ENCODE assay signal across 25 cellular contexts in genomic region chr3:118736107-118736506, GRCh38.
"Had no signal": no experiment of that assay in that cellular context is flagged by ENCODE, and none has a peak within 500 bp of the region (broad histone marks: within the 10 kb centered on the region; RNA-seq: fewer than 3 reads in every experiment).

No MANE protein-coding gene starts in this region.

- H3K27ac Mint-ChIP-seq: activated CD8-positive, alpha-beta T cell treated with anti-CD3 and anti-CD28 coated beads, Interleukin-2, amount 10 ng/mL, durations not matched to agents 7 days and 5 days; activated naive CD4-positive, alpha-beta T cell treated with anti-CD3 and anti-CD28 coated beads, Interleukin-2, amount 50 U/mL, for 24 hours; activated T-helper 1 cell treated with anti-CD3 and anti-CD28 coated beads, Interleukin-12 subunit alpha, Interleukin-12 subunit beta, Interleukin-2, Interleukin-4 antibody, amounts not matched to agents 30 ng/mL and 10 ng/mL and 1 ng/mL, durations not matched to agents 14 hours and 24 hours and 36 hours; T-helper 1 cell treated with Interleukin-12 subunit alpha and Interleukin-12 subunit beta and Interleukin-4 antibody, amounts not matched to agents 30 μg/mL and 1 μg/mL, for 36 hours; WTC11 had no signal

- H3K9me3 Mint-ChIP-seq: activated naive CD4-positive, alpha-beta T cell treated with anti-CD3 and anti-CD28 coated beads, Interleukin-2, amount 50 U/mL, for 24 hours; T-helper 1 cell treated with Interleukin-12 subunit alpha and Interleukin-12 subunit beta and Interleukin-4 antibody, amounts not matched to agents 30 μg/mL and 1 μg/mL, for 36 hours had no signal

- H3K4me1 ChIP-seq: ascending aorta had no signal

- H3K4me3 ChIP-seq: ascending aorta, body of pancreas, coronary artery, PC-9 had no signal

- H3K36me3 ChIP-seq: ascending aorta had no signal

- H3K27me3 ChIP-seq: ascending aorta, body of pancreas had no signal

- H3K4me3 Mint-ChIP-seq: activated CD8-positive, alpha-beta T cell treated with anti-CD3 and anti-CD28 coated beads, Interleukin-2, amount 10 ng/mL, durations not matched to agents 7 days and 5 days; activated naive CD4-positive, alpha-beta T cell treated with anti-CD3 and anti-CD28 coated beads, Interleukin-2, amount 50 U/mL, for 24 hours; activated T-helper 1 cell treated with anti-CD3 and anti-CD28 coated beads, Interleukin-12 subunit alpha, Interleukin-12 subunit beta, Interleukin-2, Interleukin-4 antibody, amounts not matched to agents 30 ng/mL and 10 ng/mL and 1 ng/mL, durations not matched to agents 14 hours and 24 hours and 36 hours; T-helper 1 cell treated with Interleukin-12 subunit alpha and Interleukin-12 subunit beta and Interleukin-4 antibody, amounts not matched to agents 30 μg/mL and 1 μg/mL, for 36 hours; WTC11 had no signal

- ATAC-seq: activated CD8-positive, alpha-beta T cell treated with anti-CD3 and anti-CD28 coated beads, Interleukin-2, amount 10 ng/mL, durations not matched to agents 7 days and 5 days; body of pancreas; WTC11 had no signal

- H3K9me3 ChIP-seq: ascending aorta, body of pancreas had no signal

- H3K36me3 Mint-ChIP-seq: activated naive CD4-positive, alpha-beta T cell treated with anti-CD3 and anti-CD28 coated beads, Interleukin-2, amount 50 U/mL, for 24 hours had no signal

- DNase-seq: activated CD4-positive, alpha-beta T cell treated with anti-CD3 and anti-CD28 coated beads for 48 hours; activated CD4-positive, alpha-beta T cell treated with anti-CD3 and anti-CD28 coated beads, Interleukin-2, amount 50 U/mL, for 4 hours; activated CD4-positive, CD25-positive, alpha-beta regulatory T cell treated with anti-CD3 and anti-CD28 coated beads, Interleukin-2, amount 50 U/mL, for 72 hours; activated CD8-positive, alpha-beta memory T cell treated with anti-CD3 and anti-CD28 coated beads, Interleukin-2, amount 50 U/mL, for 48 hours; activated CD8-positive, alpha-beta T cell treated with anti-CD3 and anti-CD28 coated beads, Interleukin-2, amount 10 ng/mL, durations not matched to agents 7 days and 5 days; activated effector memory CD4-positive, alpha-beta T cell treated with Interleukin-2 at 50 U/mL for 16 hours; activated naive CD4-positive, alpha-beta T cell; activated T-cell treated with anti-CD3 and anti-CD28 coated beads, Interleukin-2, amount 50 U/mL, for 1 hour; amniotic stem cell; central memory CD4-positive, alpha-beta T cell; NCI-H1048; NCI-H146; NCI-H187 treated with DMSO at 0.1 percent for 48 hours; NCI-H2107; NCI-H524 treated with DMSO at 0.1 percent for 48 hours; NCI-H748 treated with DMSO at 0.1 percent for 48 hours; PC-9; SHP77 treated with DMSO at 0.1 percent for 48 hours had no signal

- H3K27ac ChIP-seq: ascending aorta, body of pancreas, coronary artery, PC-9 had no signal

- H3K27me3 Mint-ChIP-seq: activated naive CD4-positive, alpha-beta T cell treated with anti-CD3 and anti-CD28 coated beads, Interleukin-2, amount 50 U/mL, for 24 hours had no signal

- H2AFZ ChIP-seq: PC-9 had no signal

- H3K4me2 ChIP-seq: PC-9 had no signal

- H3K4me1 Mint-ChIP-seq: activated naive CD4-positive, alpha-beta T cell treated with anti-CD3 and anti-CD28 coated beads, Interleukin-2, amount 50 U/mL, for 24 hours had no signal
